ENCODE assay signal across 1 cellular context in genomic region chr13:98476538-98476966, GRCh38.
TF ChIP-seq lines count a peak whose summit lies in the region.

No MANE protein-coding gene starts in this region.

TF ChIP-seq in K562, 482 proteins besides CTCF, POLR2A, EP300 and RAD21 (continued from another document and continues in another):
- TF ChIP-seq RNF219 (CRISPR knock-in tag; IDR thresholded peaks at IDR 0.05) (no peak), ZNF280A (IDR thresholded peaks at IDR 0.05; ENCODE audit: low read depth, partially characterized antibody) (no peak), NCOA4 (IDR thresholded peaks at IDR 0.05; ENCODE audit: partially characterized antibody) (no peak), RBM25 (IDR thresholded peaks at IDR 0.05; ENCODE audit: low read depth, low read length, severe bottlenecking) (no peak), ESRRB (CRISPR knock-in tag; IDR thresholded peaks at IDR 0.05; ENCODE audit: borderline replicate concordance) (no peak), ZNF224 (CRISPR knock-in tag; IDR thresholded peaks at IDR 0.05) (no peak), HMG20B (CRISPR knock-in tag; IDR thresholded peaks at IDR 0.05) (no peak), ZNF778 (CRISPR knock-in tag; IDR thresholded peaks at IDR 0.05) (no peak), BCOR (IDR thresholded peaks at IDR 0.05) (no peak), IRF2 (CRISPR knock-in tag; IDR thresholded peaks at IDR 0.05) (no peak), HEY1 (CRISPR knock-in tag; IDR thresholded peaks at IDR 0.05; ENCODE audit: borderline replicate concordance) (no peak), TOE1 (IDR thresholded peaks at IDR 0.05; ENCODE audit: borderline replicate concordance) (no peak), TOE1 (CRISPR knock-in tag; IDR thresholded peaks at IDR 0.05; ENCODE audit: borderline replicate concordance, low read depth) (no peak), STAT5B (CRISPR knock-in tag; IDR thresholded peaks at IDR 0.05) (no peak), HDAC1 (IDR thresholded peaks at IDR 0.05) (no peak), MYC (IDR thresholded peaks at IDR 0.05; ENCODE audit: low read depth, low read length) (no peak), MYC (CRISPR knock-in tag; IDR thresholded peaks at IDR 0.05; ENCODE audit: borderline replicate concordance, low read depth) (no peak), MCM7 (IDR thresholded peaks at IDR 0.05) (no peak), PRPF4 (IDR thresholded peaks at IDR 0.05; ENCODE audit: insufficient read depth, low read depth, low read length, poor library complexity, severe bottlenecking) (no peak), ZBTB8A (IDR thresholded peaks at IDR 0.05; ENCODE audit: partially characterized antibody) (no peak), ZNF140 (CRISPR knock-in tag; IDR thresholded peaks at IDR 0.05) (no peak), NEUROD1 (IDR thresholded peaks at IDR 0.05; ENCODE audit: borderline replicate concordance, low read depth, low read length, partially characterized antibody) (peak; percentile 29), MAX (CRISPR knock-in tag; IDR thresholded peaks at IDR 0.05) (peak; percentile 54; the same call in 1 of the 2 replicates), HLTF (IDR thresholded peaks at IDR 0.05) (no peak), ZSCAN32 (CRISPR knock-in tag; IDR thresholded peaks at IDR 0.05) (no peak), ZNF263 (CRISPR knock-in tag; IDR thresholded peaks at IDR 0.05; ENCODE audit: borderline replicate concordance) (no peak), FOXA1 (IDR thresholded peaks at IDR 0.05; ENCODE audit: borderline replicate concordance) (no peak), TAF1 (IDR thresholded peaks at IDR 0.05; ENCODE audit: control insufficient read depth, extremely low read depth, insufficient read depth, low read length, severe bottlenecking) (peak; percentile 30), ZKSCAN3 (CRISPR knock-in tag; IDR thresholded peaks at IDR 0.05) (no peak), SMAD4 (CRISPR knock-in tag; conservative IDR thresholded peaks at IDR 0.05) (peak; percentile 49; the same call in 1 of the 2 replicates), ZFP36 (IDR thresholded peaks at IDR 0.05; ENCODE audit: low read depth, low read length, partially characterized antibody) (no peak), ZNF592 (IDR thresholded peaks at IDR 0.05) (no peak; the same call in 1 of the 2 replicates), ZHX1 (conservative IDR thresholded peaks at IDR 0.05; ENCODE audit: low read length) (no peak), DPF2 (IDR thresholded peaks at IDR 0.05) (peak; percentile 40; the same call in 1 of the 2 replicates), ZBTB9 (CRISPR knock-in tag; IDR thresholded peaks at IDR 0.05) (no peak), ZNF282 (CRISPR knock-in tag; IDR thresholded peaks at IDR 0.05) (no peak), GMEB1 (CRISPR knock-in tag; IDR thresholded peaks at IDR 0.05) (no peak), XRCC5 (IDR thresholded peaks at IDR 0.05; ENCODE audit: low read depth, low read length) (no peak), SREBF1 (IDR thresholded peaks at IDR 0.05; ENCODE audit: borderline replicate concordance, low read depth, low read length) (no peak), TBL1XR1 (IDR thresholded peaks at IDR 0.05; ENCODE audit: low read length in 2 of 2) (no peak), ETS1 (conservative IDR thresholded peaks at IDR 0.05; ENCODE audit: control insufficient read depth, low read depth, low read length) (0 out of 2 replicates have a peak, but pooled peaks have one; percentile 35), CREM (IDR thresholded peaks at IDR 0.05; ENCODE audit: low read depth) (peak; percentile 64), HMG20A (CRISPR knock-in tag; conservative IDR thresholded peaks at IDR 0.05) (no peak), MAZ (CRISPR knock-in tag; conservative IDR thresholded peaks at IDR 0.05 in 1 of 2, IDR thresholded peaks at IDR 0.05 in 1 of 2) (peak in 1 of 2 experiments; percentile 34; a peak in 1 of 4 replicates), SMARCB1 (IDR thresholded peaks at IDR 0.05; ENCODE audit: insufficient read length, low read depth) (no peak), TEAD4 (IDR thresholded peaks at IDR 0.05; ENCODE audit: low read length) (no peak), TEAD4 (CRISPR knock-in tag; IDR thresholded peaks at IDR 0.05; ENCODE audit: borderline replicate concordance) (no peak), CXXC5 (CRISPR knock-in tag; IDR thresholded peaks at IDR 0.05) (0 out of 2 replicates have a peak, but pooled peaks have one; percentile 30), ZBTB11 (CRISPR knock-in tag; IDR thresholded peaks at IDR 0.05) (peak in 2 of 3 experiments; percentile 12 to 80; a peak in 2 of 6 replicates)
